18 cellular contexts compared by ENCODE assay signal in the genomic region with DNA sequence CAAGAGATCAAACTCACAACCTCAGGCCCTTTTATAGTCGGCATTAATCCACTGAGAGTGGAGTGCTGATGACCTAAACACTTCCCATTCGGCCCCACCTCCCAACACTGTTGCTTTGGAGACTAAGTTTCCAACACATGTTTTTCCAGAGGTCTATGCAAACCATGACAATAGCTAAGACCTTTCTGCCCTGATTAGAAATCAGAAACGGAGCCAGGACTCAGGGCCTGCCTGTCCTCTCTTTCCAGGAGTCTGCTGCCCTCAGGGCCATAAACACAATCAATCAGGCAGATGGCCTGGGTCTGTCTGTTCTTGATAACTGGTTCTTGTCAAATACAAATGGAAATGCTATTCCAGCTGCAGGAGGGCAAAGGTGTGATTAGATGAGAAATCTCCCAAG.
DNase-seq lines count a peak whose midpoint lies in the region; ATAC-seq and TF ChIP-seq lines count a peak whose summit lies in the region.
"Had no signal": no experiment of that assay in that cellular context is flagged by ENCODE, and none has a peak within 500 bp of the region (broad histone marks: within the 10 kb centered on the region; RNA-seq: fewer than 3 reads in every experiment).

No MANE protein-coding gene starts in this region.

- H3K4me3 Mint-ChIP-seq in neural progenitor cell, result no peak overlapping the region

- H3K27me3 Mint-ChIP-seq in neural progenitor cell (ENCODE audit: insufficient read depth, low read depth), result peaks cover 2% of the 10 kb centered on the region

- no peaks in the 10 kb centered on the region for H3K36me3 Mint-ChIP-seq in neural progenitor cell

- ATAC-seq in heart left ventricle (peak; percentile 75 to 97 (median 86)), HG03460 (IDR thresholded peaks at IDR 0.05; ENCODE audit: unreplicated experiment) (no peak)
- ATAC-seq: K562 had no signal

- H3K4me3 ChIP-seq in heart left ventricle (no peak overlapping the region), neural progenitor cell (no peak overlapping the region)
- H3K4me3 ChIP-seq: BLaER1 treated with 17β-estradiol and CSF1 and Interleukin-3, amounts not matched to agents 10 nM and 100 nM; HAP-1; K562 had no signal

- H3K27ac Mint-ChIP-seq in neural progenitor cell, result peak overlapping the region; percentile 32

- H3K4me1 ChIP-seq in heart left ventricle (peaks cover 0 to 9% (median 0%) of the 10 kb centered on the region in 12 donors), neural progenitor cell (no peaks in the 10 kb centered on the region)
- H3K4me1 ChIP-seq: HAP-1 had no signal

- no peaks in the 10 kb centered on the region for H3K36me3 ChIP-seq in heart left ventricle
- H3K36me3 ChIP-seq in neural progenitor cell, result no peaks in the 10 kb centered on the region
- H3K36me3 ChIP-seq: HAP-1 had no signal

- intact Hi-C loops in heart left ventricle (cut with DNase I), result no loop called here

- TF ChIP-seq CTCF in heart left ventricle (IDR thresholded peaks at IDR 0.05), result no peak
- TF ChIP-seq CTCF in neural progenitor cell (IDR thresholded peaks at IDR 0.05), result no peak

- H2AFZ ChIP-seq in neural progenitor cell (replicated peaks), result no peak overlapping the region

- no peaks in the 10 kb centered on the region for H3F3A ChIP-seq in neural progenitor cell (ENCODE audit: low read depth)

- H3K27ac ChIP-seq in heart left ventricle (peak overlapping the region in 2 of 12 donors; percentile 33 to 56), neural progenitor cell (no peak overlapping the region)
- H3K27ac ChIP-seq: BLaER1 treated with 17β-estradiol and CSF1 and Interleukin-3, amounts not matched to agents 10 nM and 100 nM; HL-60; RWPE1 had no signal

- H3K4me2 ChIP-seq in neural progenitor cell, result no peak overlapping the region
- H3K4me2 ChIP-seq: BLaER1 treated with 17β-estradiol and CSF1 and Interleukin-3, amounts not matched to agents 10 nM and 100 nM had no signal

- 14 to 29% (median 23%) methylated on average over 3 of the region's 3 CpGs for WGBS in heart left ventricle, 4 donors

- H4K20me1 ChIP-seq in neural progenitor cell (ENCODE audit: low read depth), result no peaks in the 10 kb centered on the region

- DNase-seq in NCI-H2227 (lab: John Stamatoyannopoulos, UW; ENCODE audit: unreplicated experiment) (peak; percentile 33), NCI-H2227 treated with DMSO at 0.1 percent for 48 hours (lab: John Stamatoyannopoulos, UW) (no peak), NCI-H748 treated with DMSO at 0.1 percent for 48 hours (lab: John Stamatoyannopoulos, UW) (peak; percentile 21), heart left ventricle (peak in 1 of 5 donors; percentile 69), neural progenitor cell (ENCODE audit: low spot score) (no peak), activated T-cell treated with anti-CD3 and anti-CD28 coated beads for 4 hours (no peak), COLO829 (ENCODE audit: low spot score) (no peak)
- DNase-seq: 8988T, NCI-H1048, NCI-H187, NCI-H2171 treated with DMSO at 0.1 percent for 48 hours, NCI-H510A treated with DMSO at 0.1 percent for 48 hours had no signal

- TF ChIP-seq POLR2A in heart left ventricle (IDR thresholded peaks at IDR 0.05), result no peak

- H3K9me3 ChIP-seq in heart left ventricle (no peaks in the 10 kb centered on the region), neural progenitor cell (ENCODE audit: low read depth) (no peaks in the 10 kb centered on the region)

- H3K9me3 Mint-ChIP-seq in neural progenitor cell, result no peaks in the 10 kb centered on the region

- peaks cover 0 to 3% (median 0%) of the 10 kb centered on the region in 9 donors for H3K27me3 ChIP-seq in heart left ventricle
- no peaks in the 10 kb centered on the region for H3K27me3 ChIP-seq in neural progenitor cell
- H3K27me3 ChIP-seq: BLaER1 treated with 17β-estradiol and CSF1 and Interleukin-3, amounts not matched to agents 10 nM and 100 nM had no signal

- no peak overlapping the region for H3K9ac ChIP-seq in neural progenitor cell
- H3K9ac ChIP-seq: BLaER1 treated with 17β-estradiol and CSF1 and Interleukin-3, amounts not matched to agents 10 nM and 100 nM had no signal

- no peaks in the 10 kb centered on the region for H3K79me2 ChIP-seq in neural progenitor cell (ENCODE audit: low read depth)

- H3K4me1 Mint-ChIP-seq in neural progenitor cell, result peaks cover 6% of the 10 kb centered on the region

Comparison
In these comparisons a context has a peak if more than half of its experiments do, and no peak if none do; other contexts are left out.
1. DNase-seq: peak in NCI-H2227 (single experiment) and NCI-H748 treated with DMSO at 0.1 percent for 48 hours (single experiment); none in NCI-H2227 treated with DMSO at 0.1 percent for 48 hours (single experiment), neural progenitor cell (single experiment), activated T-cell treated with anti-CD3 and anti-CD28 coated beads for 4 hours (single experiment) and COLO829 (single experiment).